Comparison of ENCODE assay signal across 19 cellular contexts in genomic region chr1:168484083-168484482, GRCh38. TPM values are rescaled to one million over a fixed set of nuclear protein-coding genes. Genes with fewer than 3 reads are reported as not detected.
DNase-seq lines count a peak whose midpoint lies in the region; ATAC-seq lines count a peak whose summit lies in the region.
"Had no signal": no experiment of that assay in that cellular context is flagged by ENCODE, and none has a peak within 500 bp of the region (broad histone marks: within the 10 kb centered on the region; RNA-seq: fewer than 3 reads in every experiment).

No MANE protein-coding gene starts in this region.

- POLR2A ChIA-PET in activated naive CD8-positive, alpha-beta T cell treated with anti-CD3 and anti-CD28 coated beads, Interleukin-2, amount 10 ng/mL, durations not matched to agents 7 days and 5 days (lab: Charles Lee): no interaction called here
- POLR2A ChIA-PET in naive thymus-derived CD4-positive, alpha-beta T cell (lab: Charles Lee): no interaction called here

- peaks cover 53% of the 10 kb centered on the region for H3K4me1 Mint-ChIP-seq in activated naive CD8-positive, alpha-beta T cell treated with anti-CD3 and anti-CD28 coated beads, Interleukin-2, amount 10 ng/mL, durations not matched to agents 7 days and 5 days
- peaks cover 33 to 82% (median 64%) of the 10 kb centered on the region in 7 donors for H3K4me1 Mint-ChIP-seq in naive thymus-derived CD4-positive, alpha-beta T cell
- H3K4me1 Mint-ChIP-seq: activated B cell treated with CpG ODN at 0.5 μM for 24 hours had no signal

- no peaks in the 10 kb centered on the region for H3K9me3 ChIP-seq in naive thymus-derived CD4-positive, alpha-beta T cell (ENCODE audit: control insufficient read depth in 2 of 3, low read length in 3 of 3)
- H3K9me3 ChIP-seq: right lobe of liver had no signal

- H3K4me3 ChIP-seq in naive thymus-derived CD4-positive, alpha-beta T cell (ENCODE audit: low read length): no peak overlapping the region
- H3K4me3 ChIP-seq: GM12878, right lobe of liver had no signal

- H3K4me1 ChIP-seq in naive thymus-derived CD4-positive, alpha-beta T cell (ENCODE audit: control insufficient read depth in 2 of 2, insufficient read depth in 2 of 2, low read length in 2 of 2): peaks cover 15 to 20% of the 10 kb centered on the region in 2 donors
- H3K4me1 ChIP-seq: right lobe of liver had no signal

- no peak overlapping the region for H3K27ac ChIP-seq in naive thymus-derived CD4-positive, alpha-beta T cell (ENCODE audit: low read depth, low read length)
- H3K27ac ChIP-seq: right lobe of liver had no signal

- H3K4me3 Mint-ChIP-seq in activated naive CD8-positive, alpha-beta T cell treated with anti-CD3 and anti-CD28 coated beads, Interleukin-2, amount 10 ng/mL, durations not matched to agents 7 days and 5 days: peak overlapping the region; percentile 38
- peak overlapping the region in 9 of 10 donors; percentile 30 to 74 (median 51) for H3K4me3 Mint-ChIP-seq in naive thymus-derived CD4-positive, alpha-beta T cell
- H3K4me3 Mint-ChIP-seq: activated B cell treated with CpG ODN at 0.5 μM for 24 hours had no signal

- peak; percentile 6 for DNase-seq in stimulated activated CD4-positive, alpha-beta T cell treated with anti-CD3 and anti-CD28 coated beads, Interleukin-1b, Interleukin-23, amount 100 ng/mL, for 48 hours
- DNase-seq in stimulated activated CD4-positive, alpha-beta T cell treated with anti-CD3 and anti-CD28 coated beads, Interleukin-15, amount 100 ng/mL, for 24 hours: no peak
- no peak for DNase-seq in activated naive CD8-positive, alpha-beta T cell treated with anti-CD3 and anti-CD28 coated beads, Interleukin-2, amount 10 ng/mL, durations not matched to agents 7 days and 5 days
- DNase-seq in naive thymus-derived CD4-positive, alpha-beta T cell: no peak
- no peak for DNase-seq in NCI-H510A (lab: John Stamatoyannopoulos, UW)
- no peak for DNase-seq in stimulated activated CD4-positive, alpha-beta T cell treated with anti-CD3 and anti-CD28 coated beads, Interleukin-2, amount 100 ng/mL, for 24 hours
- DNase-seq: activated B cell treated with CpG ODN at 0.5 μM for 24 hours; hippocampal formation; MM.1S; NCI-H1694; NCI-H446 treated with DMSO at 0.1 percent for 48 hours; nucleus accumbens; right lobe of liver; stimulated activated CD4-positive, alpha-beta T cell treated with anti-CD3 and anti-CD28 coated beads, Interleukin-2, amount 100 ng/mL, for 48 hours had no signal

- CTCF ChIA-PET in naive thymus-derived CD4-positive, alpha-beta T cell (lab: Charles Lee): no interaction called here

- peaks cover 6% of the 10 kb centered on the region for H3K9me3 Mint-ChIP-seq in activated naive CD8-positive, alpha-beta T cell treated with anti-CD3 and anti-CD28 coated beads, Interleukin-2, amount 10 ng/mL, durations not matched to agents 7 days and 5 days
- peaks cover 0 to 19% (median 5%) of the 10 kb centered on the region in 11 donors for H3K9me3 Mint-ChIP-seq in naive thymus-derived CD4-positive, alpha-beta T cell
- H3K9me3 Mint-ChIP-seq: activated B cell treated with CpG ODN at 0.5 μM for 24 hours had no signal

- peaks cover 52% of the 10 kb centered on the region for H3K36me3 Mint-ChIP-seq in activated naive CD8-positive, alpha-beta T cell treated with anti-CD3 and anti-CD28 coated beads, Interleukin-2, amount 10 ng/mL, durations not matched to agents 7 days and 5 days
- peaks cover 0 to 33% (median 4%) of the 10 kb centered on the region in 5 donors for H3K36me3 Mint-ChIP-seq in naive thymus-derived CD4-positive, alpha-beta T cell

- H3K27me3 ChIP-seq in naive thymus-derived CD4-positive, alpha-beta T cell (ENCODE audit: control insufficient read depth in 2 of 2, insufficient read depth in 2 of 2, low read length in 2 of 2): no peaks in the 10 kb centered on the region
- H3K27me3 ChIP-seq: right lobe of liver had no signal

- intact Hi-C loops in naive thymus-derived CD4-positive, alpha-beta T cell (cut with micrococcal nuclease): loop anchor here in 1 of 2 donors (2.0 kb wide), 1 partner anchor 51 kb away; no protein-coding TSS in a partner anchor

- no peaks in the 10 kb centered on the region for H3K36me3 ChIP-seq in naive thymus-derived CD4-positive, alpha-beta T cell (ENCODE audit: control insufficient read depth in 2 of 3, insufficient read depth in 3 of 3, low read length in 3 of 3)
- H3K36me3 ChIP-seq: right lobe of liver had no signal

- ATAC-seq in activated naive CD8-positive, alpha-beta T cell treated with anti-CD3 and anti-CD28 coated beads, Interleukin-2, amount 10 ng/mL, durations not matched to agents 7 days and 5 days (ENCODE audit: low read depth): no peak
- no peak for ATAC-seq in naive thymus-derived CD4-positive, alpha-beta T cell
- ATAC-seq in GM18511 (IDR thresholded peaks at IDR 0.05; ENCODE audit: unreplicated experiment): no peak
- ATAC-seq in GM19023 (IDR thresholded peaks at IDR 0.05; ENCODE audit: unreplicated experiment): no peak
- ATAC-seq: GM12878 had no signal

- H3K27ac Mint-ChIP-seq in activated naive CD8-positive, alpha-beta T cell treated with anti-CD3 and anti-CD28 coated beads, Interleukin-2, amount 10 ng/mL, durations not matched to agents 7 days and 5 days: peak overlapping the region; percentile 79
- peak overlapping the region; percentile 44 to 89 (median 75) for H3K27ac Mint-ChIP-seq in naive thymus-derived CD4-positive, alpha-beta T cell
- H3K27ac Mint-ChIP-seq: activated B cell treated with CpG ODN at 0.5 μM for 24 hours had no signal

- H3K27me3 Mint-ChIP-seq in activated naive CD8-positive, alpha-beta T cell treated with anti-CD3 and anti-CD28 coated beads, Interleukin-2, amount 10 ng/mL, durations not matched to agents 7 days and 5 days: no peaks in the 10 kb centered on the region
- H3K27me3 Mint-ChIP-seq in naive thymus-derived CD4-positive, alpha-beta T cell: no peaks in the 10 kb centered on the region

RNA-seq across cellular contexts. Expression of gene XCL2, which starts 59.7 kb away (rescaled TPM):
- total RNA-seq in activated naive CD8-positive, alpha-beta T cell treated with anti-CD3 and anti-CD28 coated beads, Interleukin-2, amount 10 ng/mL, durations not matched to agents 7 days and 5 days: 10 to 100 TPM; 15.4 to 19.3 TPM
- 1 to 10 TPM in 3 of 5 experiments, not detected in 2; 2.7 to 7.0 (median 3.0) TPM for total RNA-seq in naive thymus-derived CD4-positive, alpha-beta T cell
- under 1 TPM in 1 of 2 donors, not detected in 1; 0.61 TPM for polyA plus RNA-seq in naive thymus-derived CD4-positive, alpha-beta T cell
- total RNA-seq: activated B cell treated with CpG ODN at 0.5 μM for 24 hours, kidney epithelial cell, temporal lobe had no signal
